Comparison of ENCODE assay signal across 24 cellular contexts in genomic region chr20:17576215-17576614, GRCh38. TPM values are rescaled to one million over a fixed set of nuclear protein-coding genes. Genes with fewer than 3 reads are reported as not detected.
DNase-seq lines count a peak whose midpoint lies in the region; ATAC-seq and TF ChIP-seq lines count a peak whose summit lies in the region.
"Had no signal": no experiment of that assay in that cellular context is flagged by ENCODE, and none has a peak within 500 bp of the region (broad histone marks: within the 10 kb centered on the region; RNA-seq: fewer than 3 reads in every experiment).

No MANE protein-coding gene starts in this region.

- no peak for TF ChIP-seq EP300 in gastroesophageal sphincter (IDR thresholded peaks at IDR 0.05)

- no peaks in the 10 kb centered on the region for H3K36me3 ChIP-seq in left ventricle myocardium inferior
- H3K36me3 ChIP-seq in heart left ventricle, result peaks cover 0 to 14% (median 0%) of the 10 kb centered on the region in 9 donors
- H3K36me3 ChIP-seq in gastroesophageal sphincter, result peaks cover 0 to 7% of the 10 kb centered on the region in 2 donors
- H3K36me3 ChIP-seq in stomach smooth muscle (ENCODE audit: control insufficient read depth in 2 of 2, insufficient read depth in 2 of 2, low read length in 2 of 2), result peaks cover 2 to 4% of the 10 kb centered on the region in 2 donors

- H3K9me3 ChIP-seq in left ventricle myocardium inferior (replicated peaks) (no peaks in the 10 kb centered on the region), heart left ventricle (no peaks in the 10 kb centered on the region), gastroesophageal sphincter (no peaks in the 10 kb centered on the region), stomach smooth muscle (ENCODE audit: control insufficient read depth in 2 of 2, low read length in 2 of 2) (no peaks in the 10 kb centered on the region)

- H3K4me3 ChIP-seq in left ventricle myocardium inferior (peak overlapping the region; percentile 8), heart left ventricle (no peak overlapping the region), gastroesophageal sphincter (peak overlapping the region in 1 of 2 donors; percentile 98), stomach smooth muscle (ENCODE audit: low read length in 2 of 2) (peak overlapping the region; percentile 45 to 64)
- H3K4me3 ChIP-seq: GM23248 had no signal

- H3K27me3 ChIP-seq in left ventricle myocardium inferior (ENCODE audit: low read depth), result no peaks in the 10 kb centered on the region
- no peaks in the 10 kb centered on the region for H3K27me3 ChIP-seq in heart left ventricle
- no peaks in the 10 kb centered on the region for H3K27me3 ChIP-seq in gastroesophageal sphincter
- no peaks in the 10 kb centered on the region for H3K27me3 ChIP-seq in stomach smooth muscle (ENCODE audit: control insufficient read depth in 1 of 2, insufficient read depth in 2 of 2, low read length in 2 of 2)

- H3K9ac ChIP-seq in stomach smooth muscle (ENCODE audit: low read length in 2 of 2), result no peak overlapping the region
- H3K9ac ChIP-seq: GM23248 had no signal

- 63 to 65% (median 64%) methylated on average over 8 of the region's 8 CpGs for WGBS in heart left ventricle, 4 donors
- WGBS in gastroesophageal sphincter (ENCODE audit: low coverage in 1 of 2), 2 donors, result 26 to 50% methylated on average over 7 to 8 of the region's 8 CpGs

- TF ChIP-seq POLR2A in heart left ventricle (IDR thresholded peaks at IDR 0.05), result no peak
- TF ChIP-seq POLR2A in gastroesophageal sphincter (IDR thresholded peaks at IDR 0.05), result no peak

- H3K27ac ChIP-seq in left ventricle myocardium inferior (replicated peaks) (no peak overlapping the region), heart left ventricle (no peak overlapping the region), gastroesophageal sphincter (peak overlapping the region in 3 of 4 donors; percentile 66 to 100 (median 100)), stomach smooth muscle (ENCODE audit: low read length) (peak overlapping the region; percentile 31)
- H3K27ac ChIP-seq: GM23248 had no signal

- ATAC-seq in heart left ventricle (no peak), gastroesophageal sphincter (no peak)

- no peak for TF ChIP-seq CTCF in left ventricle myocardium inferior (IDR thresholded peaks at IDR 0.05; ENCODE audit: borderline replicate concordance)
- no peak for TF ChIP-seq CTCF in heart left ventricle (IDR thresholded peaks at IDR 0.05)
- no peak for TF ChIP-seq CTCF in gastroesophageal sphincter (IDR thresholded peaks at IDR 0.05)

- peaks cover 98% of the 10 kb centered on the region for H3K4me1 ChIP-seq in left ventricle myocardium inferior
- peaks cover 6 to 91% (median 67%) of the 10 kb centered on the region in 12 donors for H3K4me1 ChIP-seq in heart left ventricle
- peaks cover 0 to 87% (median 15%) of the 10 kb centered on the region in 3 donors for H3K4me1 ChIP-seq in gastroesophageal sphincter
- H3K4me1 ChIP-seq in stomach smooth muscle (ENCODE audit: control insufficient read depth, insufficient read depth, low read length), result peaks cover 20% of the 10 kb centered on the region

- DNase-seq in left ventricle myocardium inferior (no peak), heart left ventricle (no peak), HUDEP-2 (lab: John Stamatoyannopoulos, UW; ENCODE audit: unreplicated experiment in 76 of 76) (no peak), globus pallidus (ENCODE audit: low spot score) (no peak)
- DNase-seq in central memory CD4-positive, alpha-beta T cell, result no peak
- DNase-seq in activated CD4-positive, alpha-beta T cell treated with anti-CD3 and anti-CD28 coated beads for 4 hours, result no peak
- DNase-seq: 8988T; AML-193; C1 segment of cervical spinal cord; Calu3; CD8-positive, alpha-beta memory T cell; DMS153; GM23248; HCEC 1CT; KBM-7; NCI-H1092; NCI-H1436 treated with DMSO at 0.1 percent for 48 hours; NCI-H2029; NCI-H226; NCI-H510A treated with DMSO at 0.1 percent for 48 hours; NCI-H748 treated with DMSO at 0.1 percent for 48 hours; SIG-M5 had no signal

- intact Hi-C loops in left ventricle myocardium inferior (cut with micrococcal nuclease), result no loop called here
- intact Hi-C loops in heart left ventricle (cut with DNase I), result no loop called here

RNA-seq across cellular contexts. Expression of gene DSTN, which starts 6.3 kb away (rescaled TPM):
- total RNA-seq in left ventricle myocardium inferior, result 635 TPM
- total RNA-seq in heart left ventricle, result 100 to 1,000 TPM; 447 to 697 (median 546) TPM
- polyA plus RNA-seq in heart left ventricle, result 100 to 1,000 TPM; 473 to 738 TPM
- total RNA-seq in gastroesophageal sphincter, result 1,000 to 10,000 TPM; 1,820 to 3,515 (median 2,996) TPM

RNA-seq across cellular contexts. Expression of gene BFSP1, which starts 45.0 kb away (rescaled TPM):
- total RNA-seq in left ventricle myocardium inferior, result 0.66 TPM
- total RNA-seq in heart left ventricle, result 1 to 10 TPM in 3 of 9 donors, under 1 TPM in 6; 0.13 to 1.4 (median 0.71) TPM
- under 1 TPM; 0.11 to 0.30 TPM for polyA plus RNA-seq in heart left ventricle
- 1 to 10 TPM; 2.0 to 5.9 (median 5.0) TPM for total RNA-seq in gastroesophageal sphincter

Comparison
In these comparisons a context has a peak if more than half of its experiments do, and no peak if none do; other contexts are left out.
1. H3K4me3 ChIP-seq: peak in left ventricle myocardium inferior (single experiment) and stomach smooth muscle (2 of 2); none in heart left ventricle (0 of 12).
2. H3K27ac ChIP-seq: peak in gastroesophageal sphincter (3 of 4) and stomach smooth muscle (single experiment); none in left ventricle myocardium inferior (single experiment) and heart left ventricle (0 of 12).